Comparison of ENCODE assay signal across 8 cellular contexts in genomic region chr13:97369269-97369893, GRCh38.
A peak's percentile ranks its signal among the peaks of the same experiment; 100 is the strongest.
DNase-seq lines count a peak whose midpoint lies in the region; ATAC-seq and TF ChIP-seq lines count a peak whose summit lies in the region.

No MANE protein-coding gene starts in this region.

- no peaks in the 10 kb centered on the region for H3K9me3 Mint-ChIP-seq in brain
- no peaks in the 10 kb centered on the region for H3K9me3 Mint-ChIP-seq in naive thymus-derived CD8-positive, alpha-beta T cell

- TF ChIP-seq CTCF in brain (conservative IDR thresholded peaks at IDR 0.05), result no peak

- peak; percentile 33 for DNase-seq in COLO829 (ENCODE audit: low spot score)
- DNase-seq in naive thymus-derived CD8-positive, alpha-beta T cell, result peak in 3 of 10 donors; percentile 14 to 21 (median 15)
- DNase-seq in NK-92 treated with Interleukin-12 subunit alpha and Interleukin-12 subunit beta, amount 100 ng/mL, for 24 hours (lab: John Stamatoyannopoulos, UW), result no peak
- DNase-seq in HuH-7 (ENCODE audit: low spot score), result no peak

- POLR2A ChIA-PET in naive thymus-derived CD8-positive, alpha-beta T cell (lab: Charles Lee), result interaction anchor here (0.7 to 2.2 kb wide), 3 partner anchors 10 to 64 kb away, joined by 3 to 9 read pairs (median 5); partner anchors contain the start of gene RAP2A

- peaks cover 16% of the 10 kb centered on the region for H3K36me3 Mint-ChIP-seq in brain
- peaks cover 4 to 56% (median 24%) of the 10 kb centered on the region in 3 donors for H3K36me3 Mint-ChIP-seq in naive thymus-derived CD8-positive, alpha-beta T cell

- ATAC-seq in GM19438 (IDR thresholded peaks at IDR 0.05; ENCODE audit: low read depth, unreplicated experiment) (peak; percentile 47), HG03439 (IDR thresholded peaks at IDR 0.05; ENCODE audit: unreplicated experiment) (peak; percentile 77), GM19397 (IDR thresholded peaks at IDR 0.05; ENCODE audit: unreplicated experiment) (no peak)
- ATAC-seq in naive thymus-derived CD8-positive, alpha-beta T cell, result peak in 1 of 2 donors; percentile 35

- peak overlapping the region in 4 of 5 experiments; percentile 28 to 86 (median 74) for H3K4me3 Mint-ChIP-seq in brain
- peak overlapping the region; percentile 71 to 93 (median 87) for H3K4me3 Mint-ChIP-seq in naive thymus-derived CD8-positive, alpha-beta T cell

- peak overlapping the region in 4 of 5 experiments; percentile 71 to 97 (median 86) for H3K27ac Mint-ChIP-seq in brain
- H3K27ac Mint-ChIP-seq in naive thymus-derived CD8-positive, alpha-beta T cell, result peak overlapping the region; percentile 73 to 97 (median 89)

- H3K27me3 Mint-ChIP-seq in brain, result no peaks in the 10 kb centered on the region
- no peaks in the 10 kb centered on the region for H3K27me3 Mint-ChIP-seq in naive thymus-derived CD8-positive, alpha-beta T cell

- H3K4me1 Mint-ChIP-seq in brain, result peaks cover 46% of the 10 kb centered on the region
- H3K4me1 Mint-ChIP-seq in naive thymus-derived CD8-positive, alpha-beta T cell, result peaks cover 13 to 25% (median 20%) of the 10 kb centered on the region in 4 donors
